17 cellular contexts compared by ENCODE assay signal in genomic region chr2:239675856-239676715, GRCh38.
"Had no signal": no experiment of that assay in that cellular context is flagged by ENCODE, and none has a peak within 500 bp of the region (broad histone marks: within the 10 kb centered on the region; RNA-seq: fewer than 3 reads in every experiment).

No MANE protein-coding gene starts in this region.

- H3K4me1 Mint-ChIP-seq: activated naive CD4-positive, alpha-beta T cell treated with anti-CD3 and anti-CD28 coated beads, Interleukin-2, amount 50 U/mL, for 24 hours; nephron had no signal

- H2AFZ ChIP-seq: parathyroid adenoma had no signal

- H3K27me3 ChIP-seq: uterus had no signal

- H3K9me3 ChIP-seq: stomach, uterus had no signal

- H3K27ac Mint-ChIP-seq: activated naive CD4-positive, alpha-beta T cell treated with anti-CD3 and anti-CD28 coated beads, Interleukin-2, amount 50 U/mL, for 24 hours; dendritic cell treated with granulocyte-macrophage colony-stimulating factor and Interleukin-4, amounts not matched to agents 40 ng/mL and 50 ng/mL, for 4 days; nephron had no signal

- H3K9me3 Mint-ChIP-seq: activated naive CD4-positive, alpha-beta T cell treated with anti-CD3 and anti-CD28 coated beads, Interleukin-2, amount 50 U/mL, for 24 hours; dendritic cell treated with granulocyte-macrophage colony-stimulating factor and Interleukin-4, amounts not matched to agents 40 ng/mL and 50 ng/mL, for 4 days; nephron had no signal

- H3K4me1 ChIP-seq: parathyroid adenoma, uterus had no signal

- H3K79me2 ChIP-seq: parathyroid adenoma had no signal

- H3K36me3 ChIP-seq: stomach, uterus had no signal

- DNase-seq: activated CD4-positive, alpha-beta T cell treated with anti-CD3 and anti-CD28 coated beads for 1 hour; activated CD4-positive, alpha-beta T cell treated with anti-CD3 and anti-CD28 coated beads, Interleukin-2, amount 50 U/mL, for 48 hours; activated T-cell treated with anti-CD3 and anti-CD28 coated beads for 4 hours; amygdala; erythroblast; hypothalamus; mammary epithelial cell; stimulated activated CD4-positive, alpha-beta T cell treated with anti-CD3 and anti-CD28 coated beads, Interleukin-15, amount 100 ng/mL, for 24 hours; stimulated activated CD4-positive, alpha-beta T cell treated with anti-CD3 and anti-CD28 coated beads, Interleukin-4, amount 100 ng/mL, for 4 hours; stomach; SW 1271; uterus had no signal

- H3K4me3 Mint-ChIP-seq: activated naive CD4-positive, alpha-beta T cell treated with anti-CD3 and anti-CD28 coated beads, Interleukin-2, amount 50 U/mL, for 24 hours; brain; dendritic cell treated with granulocyte-macrophage colony-stimulating factor and Interleukin-4, amounts not matched to agents 40 ng/mL and 50 ng/mL, for 4 days; nephron had no signal

- H3K36me3 Mint-ChIP-seq: activated naive CD4-positive, alpha-beta T cell treated with anti-CD3 and anti-CD28 coated beads, Interleukin-2, amount 50 U/mL, for 24 hours; brain had no signal

- H3K27ac ChIP-seq: parathyroid adenoma, stomach, uterus had no signal

- H3K4me3 ChIP-seq: stomach, uterus had no signal

- H3K9ac ChIP-seq: parathyroid adenoma had no signal
